ENCODE assay signal across 16 cellular contexts in the genomic region with DNA sequence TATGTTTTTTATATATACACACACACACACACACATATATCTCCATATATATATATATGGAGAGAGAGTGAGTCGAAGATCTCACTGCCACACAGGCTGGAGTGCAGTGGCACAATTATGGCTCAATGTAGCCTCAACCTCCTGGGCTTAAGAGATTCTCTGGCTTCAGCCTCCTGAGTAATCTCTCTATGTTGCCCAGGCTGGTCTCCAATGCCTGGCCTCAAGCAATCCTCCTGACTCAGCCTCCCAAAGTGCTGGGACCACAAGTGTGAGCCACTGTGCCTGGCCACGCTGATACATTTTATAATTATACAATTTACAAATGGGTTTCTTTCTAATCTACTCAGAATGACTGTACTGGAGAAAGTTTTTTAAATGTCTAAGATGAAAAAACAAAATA.
"Had no signal": no experiment of that assay in that cellular context is flagged by ENCODE, and none has a peak within 500 bp of the region (broad histone marks: within the 10 kb centered on the region; RNA-seq: fewer than 3 reads in every experiment).

No MANE protein-coding gene starts in this region.

- ATAC-seq: K562 had no signal

- DNase-seq: Kasumi-1, MM.1S, NCI-H1092 treated with DMSO at 0.1 percent for 48 hours, NCI-H1436, NCI-H187, NCI-H2029, NCI-H2081 treated with DMSO at 0.1 percent for 48 hours, NCI-H2171, NCI-H446, NCI-H510A, NCI-H524 treated with DMSO at 0.1 percent for 48 hours, NCI-H69, RPMI8226, SHP77 had no signal

- H3K36me3 Mint-ChIP-seq: IgD-negative memory B cell had no signal

- H3K9me3 Mint-ChIP-seq: IgD-negative memory B cell had no signal

- H3K4me3 Mint-ChIP-seq: IgD-negative memory B cell had no signal
